Comparison of ENCODE assay signal across 1 cellular context in the genomic region with DNA sequence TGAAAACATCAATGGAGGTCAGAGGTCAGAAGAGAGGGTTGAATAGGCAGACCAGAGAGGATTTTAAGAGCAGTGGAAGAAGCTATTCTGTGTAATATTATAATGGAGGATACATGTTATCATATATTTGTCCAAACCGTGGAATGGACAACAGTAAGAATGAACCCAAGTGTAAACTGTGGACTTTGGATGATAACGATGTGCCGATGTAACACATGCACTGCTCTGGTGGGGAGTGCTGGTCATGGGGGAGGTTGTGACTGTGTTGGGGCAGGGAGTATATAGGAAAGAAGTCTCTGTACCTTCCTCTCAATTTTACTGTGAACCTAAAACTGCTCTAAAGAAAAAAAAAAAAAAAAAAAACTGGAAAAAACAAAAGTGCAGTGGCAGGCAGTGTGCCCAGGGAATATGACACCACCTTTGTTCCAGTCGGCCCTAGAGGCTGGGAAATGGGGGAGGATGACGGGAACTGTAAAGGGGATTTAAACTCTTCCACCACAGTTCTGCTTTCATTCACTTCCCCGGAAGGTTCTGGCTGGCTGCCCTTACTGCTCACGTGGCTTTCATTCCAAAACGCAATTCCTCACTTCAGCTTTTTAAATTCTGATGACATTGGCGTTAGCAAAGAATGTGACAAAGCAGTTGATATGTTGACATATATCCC.
TF ChIP-seq lines count a peak whose summit lies in the region.

No MANE protein-coding gene starts in this region.

TF ChIP-seq in HEK293, 187 proteins besides CTCF, POLR2A, EP300 and RAD21 (continued from another document):
- TF ChIP-seq, protein P1, sequence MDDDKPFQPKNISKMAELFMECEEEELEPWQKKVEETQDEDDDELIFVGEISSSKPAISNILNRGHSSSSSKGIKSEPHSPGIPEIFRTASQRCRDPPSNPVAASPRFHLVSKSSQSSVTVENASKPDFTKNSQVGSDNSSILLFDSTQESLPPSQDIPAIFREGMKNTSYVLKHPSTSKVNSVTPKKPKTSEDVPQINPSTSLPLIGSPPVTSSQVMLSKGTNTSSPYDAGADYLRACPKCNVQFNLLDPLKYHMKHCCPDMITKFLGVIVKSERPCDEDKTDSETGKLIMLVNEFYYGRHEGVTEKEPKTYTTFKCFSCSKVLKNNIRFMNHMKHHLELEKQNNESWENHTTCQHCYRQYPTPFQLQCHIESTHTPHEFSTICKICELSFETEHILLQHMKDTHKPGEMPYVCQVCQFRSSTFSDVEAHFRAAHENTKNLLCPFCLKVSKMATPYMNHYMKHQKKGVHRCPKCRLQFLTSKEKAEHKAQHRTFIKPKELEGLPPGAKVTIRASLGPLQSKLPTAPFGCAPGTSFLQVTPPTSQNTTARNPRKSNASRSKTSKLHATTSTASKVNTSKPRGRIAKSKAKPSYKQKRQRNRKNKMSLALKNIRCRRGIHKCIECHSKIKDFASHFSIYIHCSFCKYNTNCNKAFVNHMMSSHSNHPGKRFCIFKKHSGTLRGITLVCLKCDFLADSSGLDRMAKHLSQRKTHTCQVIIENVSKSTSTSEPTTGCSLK (tag by site-specific recombination; IDR thresholded peaks at IDR 0.05): no peak
- no peak for TF ChIP-seq ZFP37 (tag by site-specific recombination; IDR thresholded peaks at IDR 0.05)
- TF ChIP-seq ZNF214 (tag by site-specific recombination; IDR thresholded peaks at IDR 0.05; ENCODE audit: borderline replicate concordance): no peak
- TF ChIP-seq ZNF510 (tag by site-specific recombination; IDR thresholded peaks at IDR 0.05; ENCODE audit: insufficient replicate concordance): no peak
- TF ChIP-seq ZNF341 (tag by site-specific recombination; IDR thresholded peaks at IDR 0.05; ENCODE audit: low read depth): peak; percentile 42; the same call in 1 of the 2 replicates
- TF ChIP-seq PRDM1 (tag by site-specific recombination; IDR thresholded peaks at IDR 0.05): 0 out of 2 replicates have a peak, but pooled peaks have one; percentile 14
- TF ChIP-seq, protein P2, sequence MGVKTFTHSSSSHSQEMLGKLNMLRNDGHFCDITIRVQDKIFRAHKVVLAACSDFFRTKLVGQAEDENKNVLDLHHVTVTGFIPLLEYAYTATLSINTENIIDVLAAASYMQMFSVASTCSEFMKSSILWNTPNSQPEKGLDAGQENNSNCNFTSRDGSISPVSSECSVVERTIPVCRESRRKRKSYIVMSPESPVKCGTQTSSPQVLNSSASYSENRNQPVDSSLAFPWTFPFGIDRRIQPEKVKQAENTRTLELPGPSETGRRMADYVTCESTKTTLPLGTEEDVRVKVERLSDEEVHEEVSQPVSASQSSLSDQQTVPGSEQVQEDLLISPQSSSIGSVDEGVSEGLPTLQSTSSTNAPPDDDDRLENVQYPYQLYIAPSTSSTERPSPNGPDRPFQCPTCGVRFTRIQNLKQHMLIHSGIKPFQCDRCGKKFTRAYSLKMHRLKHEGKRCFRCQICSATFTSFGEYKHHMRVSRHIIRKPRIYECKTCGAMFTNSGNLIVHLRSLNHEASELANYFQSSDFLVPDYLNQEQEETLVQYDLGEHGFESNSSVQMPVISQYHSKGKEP (tag by site-specific recombination; IDR thresholded peaks at IDR 0.05): no peak
- no peak for TF ChIP-seq ZNF132 (tag by site-specific recombination; IDR thresholded peaks at IDR 0.05; ENCODE audit: borderline replicate concordance)
- no peak for TF ChIP-seq ZNF777 (tag by site-specific recombination; IDR thresholded peaks at IDR 0.05; ENCODE audit: borderline replicate concordance)
- TF ChIP-seq, protein P3, sequence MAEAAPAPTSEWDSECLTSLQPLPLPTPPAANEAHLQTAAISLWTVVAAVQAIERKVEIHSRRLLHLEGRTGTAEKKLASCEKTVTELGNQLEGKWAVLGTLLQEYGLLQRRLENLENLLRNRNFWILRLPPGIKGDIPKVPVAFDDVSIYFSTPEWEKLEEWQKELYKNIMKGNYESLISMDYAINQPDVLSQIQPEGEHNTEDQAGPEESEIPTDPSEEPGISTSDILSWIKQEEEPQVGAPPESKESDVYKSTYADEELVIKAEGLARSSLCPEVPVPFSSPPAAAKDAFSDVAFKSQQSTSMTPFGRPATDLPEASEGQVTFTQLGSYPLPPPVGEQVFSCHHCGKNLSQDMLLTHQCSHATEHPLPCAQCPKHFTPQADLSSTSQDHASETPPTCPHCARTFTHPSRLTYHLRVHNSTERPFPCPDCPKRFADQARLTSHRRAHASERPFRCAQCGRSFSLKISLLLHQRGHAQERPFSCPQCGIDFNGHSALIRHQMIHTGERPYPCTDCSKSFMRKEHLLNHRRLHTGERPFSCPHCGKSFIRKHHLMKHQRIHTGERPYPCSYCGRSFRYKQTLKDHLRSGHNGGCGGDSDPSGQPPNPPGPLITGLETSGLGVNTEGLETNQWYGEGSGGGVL (tag by site-specific recombination; IDR thresholded peaks at IDR 0.05): no peak; the same call in 1 of the 2 replicates
- no peak for TF ChIP-seq ZNF239 (tag by site-specific recombination; IDR thresholded peaks at IDR 0.05)
- no peak for TF ChIP-seq ZNF843 (tag by site-specific recombination; IDR thresholded peaks at IDR 0.05)
- TF ChIP-seq ZNF837 (tag by site-specific recombination; IDR thresholded peaks at IDR 0.05): no peak
- TF ChIP-seq, protein P4, sequence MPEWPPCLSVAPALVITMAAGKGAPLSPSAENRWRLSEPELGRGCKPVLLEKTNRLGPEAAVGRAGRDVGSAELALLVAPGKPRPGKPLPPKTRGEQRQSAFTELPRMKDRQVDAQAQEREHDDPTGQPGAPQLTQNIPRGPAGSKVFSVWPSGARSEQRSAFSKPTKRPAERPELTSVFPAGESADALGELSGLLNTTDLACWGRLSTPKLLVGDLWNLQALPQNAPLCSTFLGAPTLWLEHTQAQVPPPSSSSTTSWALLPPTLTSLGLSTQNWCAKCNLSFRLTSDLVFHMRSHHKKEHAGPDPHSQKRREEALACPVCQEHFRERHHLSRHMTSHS (tag by site-specific recombination; IDR thresholded peaks at IDR 0.05): no peak
- no peak for TF ChIP-seq ZNF19 (tag by site-specific recombination; IDR thresholded peaks at IDR 0.05; ENCODE audit: low read depth)
- TF ChIP-seq, protein P5, sequence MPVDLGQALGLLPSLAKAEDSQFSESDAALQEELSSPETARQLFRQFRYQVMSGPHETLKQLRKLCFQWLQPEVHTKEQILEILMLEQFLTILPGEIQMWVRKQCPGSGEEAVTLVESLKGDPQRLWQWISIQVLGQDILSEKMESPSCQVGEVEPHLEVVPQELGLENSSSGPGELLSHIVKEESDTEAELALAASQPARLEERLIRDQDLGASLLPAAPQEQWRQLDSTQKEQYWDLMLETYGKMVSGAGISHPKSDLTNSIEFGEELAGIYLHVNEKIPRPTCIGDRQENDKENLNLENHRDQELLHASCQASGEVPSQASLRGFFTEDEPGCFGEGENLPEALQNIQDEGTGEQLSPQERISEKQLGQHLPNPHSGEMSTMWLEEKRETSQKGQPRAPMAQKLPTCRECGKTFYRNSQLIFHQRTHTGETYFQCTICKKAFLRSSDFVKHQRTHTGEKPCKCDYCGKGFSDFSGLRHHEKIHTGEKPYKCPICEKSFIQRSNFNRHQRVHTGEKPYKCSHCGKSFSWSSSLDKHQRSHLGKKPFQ (tag by site-specific recombination; IDR thresholded peaks at IDR 0.05): no peak
